10 cellular contexts compared by ENCODE assay signal in genomic region chr2:230323385-230324106, GRCh38.
A peak's percentile ranks its signal among the peaks of the same experiment; 100 is the strongest.
DNase-seq lines count a peak whose midpoint lies in the region; ATAC-seq, FAIRE-seq and TF ChIP-seq lines count a peak whose summit lies in the region.
"Had no signal": no experiment of that assay in that cellular context is flagged by ENCODE, and none has a peak within 500 bp of the region (broad histone marks: within the 10 kb centered on the region; RNA-seq: fewer than 3 reads in every experiment).

No MANE protein-coding gene starts in this region.

- H3K4me3 ChIP-seq in brain microvascular endothelial cell (ENCODE audit: low read depth, low read length) = no peak overlapping the region
- H3K4me3 ChIP-seq: mucosa of descending colon, tibial nerve had no signal

- FAIRE-seq in urothelium cell line (lab: Jason Lieb, UNC) = no peak

- 0 out of 2 replicates have a peak, but pooled peaks have one; percentile 60 for TF ChIP-seq CTCF in LNCAP (IDR thresholded peaks at IDR 0.05)
- TF ChIP-seq CTCF in brain microvascular endothelial cell (IDR thresholded peaks at IDR 0.05; ENCODE audit: low read depth, low read length, missing control alignments) = peak; percentile 47

- in situ Hi-C loops in brain microvascular endothelial cell (cut with HindIII; ENCODE audit: low pct_ligation_motif_present, low sequenced_read_pairs) = no loop called here

- no peak for ATAC-seq in stimulated activated naive CD8-positive, alpha-beta T cell treated with anti-CD3 and anti-CD28 coated beads, Interleukin-15, Interleukin-2, amounts not matched to agents 100 U/mL and 50 U/mL, for 24 hours
- no peak for ATAC-seq in stimulated activated naive CD8-positive, alpha-beta T cell treated with anti-CD3 and anti-CD28 coated beads, Interleukin-15, amount 100 ng/mL, for 72 hours
- ATAC-seq in HG02870 (IDR thresholded peaks at IDR 0.05; ENCODE audit: unreplicated experiment) = no peak
- ATAC-seq: mucosa of descending colon had no signal

- no peak overlapping the region for H3K27ac ChIP-seq in brain microvascular endothelial cell
- H3K27ac ChIP-seq: tibial nerve had no signal

- DNase-seq in stimulated activated naive CD8-positive, alpha-beta T cell treated with anti-CD3 and anti-CD28 coated beads, Interleukin-15, Interleukin-2, amounts not matched to agents 100 U/mL and 50 U/mL, for 24 hours = peak; percentile 52
- no peak for DNase-seq in stimulated activated naive CD8-positive, alpha-beta T cell treated with anti-CD3 and anti-CD28 coated beads, Interleukin-15, amount 100 ng/mL, for 72 hours
- DNase-seq in brain microvascular endothelial cell (no peak), urothelium cell line (ENCODE audit: low spot score) (peak; percentile 32), EL (no peak), RKO (ENCODE audit: low spot score) (no peak)
- DNase-seq: mucosa of descending colon had no signal

- no peaks in the 10 kb centered on the region for H3K27me3 ChIP-seq in brain microvascular endothelial cell (replicated peaks)
- H3K27me3 ChIP-seq: tibial nerve had no signal

- no peak overlapping the region for H3K4me3 Mint-ChIP-seq in stimulated activated naive CD8-positive, alpha-beta T cell treated with anti-CD3 and anti-CD28 coated beads, Interleukin-15, amount 100 ng/mL, for 72 hours

- no peaks in the 10 kb centered on the region for H3K27me3 Mint-ChIP-seq in stimulated activated naive CD8-positive, alpha-beta T cell treated with anti-CD3 and anti-CD28 coated beads, Interleukin-15, amount 100 ng/mL, for 72 hours

- H3K9me3 Mint-ChIP-seq in stimulated activated naive CD8-positive, alpha-beta T cell treated with anti-CD3 and anti-CD28 coated beads, Interleukin-15, amount 100 ng/mL, for 72 hours = peaks cover 16% of the 10 kb centered on the region in 2 donors

- H3K27ac Mint-ChIP-seq in stimulated activated naive CD8-positive, alpha-beta T cell treated with anti-CD3 and anti-CD28 coated beads, Interleukin-15, amount 100 ng/mL, for 72 hours = peak overlapping the region in 1 of 2 donors; percentile 37

- H3K4me1 Mint-ChIP-seq in stimulated activated naive CD8-positive, alpha-beta T cell treated with anti-CD3 and anti-CD28 coated beads, Interleukin-15, amount 100 ng/mL, for 72 hours = peaks cover 82% of the 10 kb centered on the region

- no peaks in the 10 kb centered on the region for H3K36me3 ChIP-seq in brain microvascular endothelial cell (replicated peaks)

Comparison
In these comparisons a context has a peak if more than half of its experiments do, and no peak if none do; other contexts are left out.
1. DNase-seq: peak in stimulated activated naive CD8-positive, alpha-beta T cell treated with anti-CD3 and anti-CD28 coated beads, Interleukin-15, Interleukin-2, amounts not matched to agents 100 U/mL and 50 U/mL, for 24 hours (single experiment) and urothelium cell line (single experiment); none in stimulated activated naive CD8-positive, alpha-beta T cell treated with anti-CD3 and anti-CD28 coated beads, Interleukin-15, amount 100 ng/mL, for 72 hours (0 of 2), brain microvascular endothelial cell (single experiment), EL (single experiment) and RKO (single experiment).